9 cellular contexts compared by ENCODE assay signal in genomic region chr16:67162439-67163163, GRCh38. TPM values are rescaled to one million over a fixed set of nuclear protein-coding genes. Genes with fewer than 3 reads are reported as not detected.
DNase-seq lines count a peak whose midpoint lies in the region; ATAC-seq and TF ChIP-seq lines count a peak whose summit lies in the region.
"Had no signal": no experiment of that assay in that cellular context is flagged by ENCODE, and none has a peak within 500 bp of the region (broad histone marks: within the 10 kb centered on the region; RNA-seq: fewer than 3 reads in every experiment).

No MANE protein-coding gene starts in this region.

- H3K4me3 Mint-ChIP-seq in T-helper 2 cell treated with Interferon-gamma antibody and Interleukin-4, amounts not matched to agents 5 μg/mL and 100 μg/mL, for 36 hours: peak overlapping the region; percentile 66
- H3K4me3 Mint-ChIP-seq in activated CD8-positive, alpha-beta T cell treated with anti-CD3 and anti-CD28 coated beads for 36 hours: peak overlapping the region; percentile 15

- DNase-seq in T-helper 2 cell treated with Interferon-gamma antibody and Interleukin-4, amounts not matched to agents 5 μg/mL and 100 μg/mL, for 36 hours (ENCODE audit: low spot score): no peak
- DNase-seq in T-helper 2 cell (no peak), iPS DF 6.9 (ENCODE audit: low read depth, low spot score) (no peak), superior temporal gyrus (ENCODE audit: extremely low spot score) (peak; percentile 30), NCI-H187 (lab: John Stamatoyannopoulos, UW) (no peak), SKM-1 (lab: John Stamatoyannopoulos, UW; ENCODE audit: unreplicated experiment) (no peak)
- no peak for DNase-seq in activated CD8-positive, alpha-beta T cell treated with anti-CD3 and anti-CD28 coated beads for 36 hours

- peaks cover 93% of the 10 kb centered on the region for H3K27me3 ChIP-seq in iPS DF 6.9 (ENCODE audit: control insufficient read depth, insufficient read depth, low read length)

- H3K27me3 Mint-ChIP-seq in T-helper 2 cell treated with Interferon-gamma antibody and Interleukin-4, amounts not matched to agents 5 μg/mL and 100 μg/mL, for 36 hours (ENCODE audit: low read depth): peaks cover 29% of the 10 kb centered on the region
- H3K27me3 Mint-ChIP-seq in activated CD8-positive, alpha-beta T cell treated with anti-CD3 and anti-CD28 coated beads for 36 hours: peaks cover 47% of the 10 kb centered on the region

- POLR2A ChIA-PET in activated CD8-positive, alpha-beta T cell treated with anti-CD3 and anti-CD28 coated beads for 36 hours (lab: Charles Lee): interaction anchor here (0.5 to 5.6 kb wide), 5 partner anchors 11 to 149 kb away, joined by 3 to 67 read pairs (median 3); partner anchors contain the start of genes B3GNT9 and NOL3

- peaks cover 34% of the 10 kb centered on the region for H3K4me1 Mint-ChIP-seq in T-helper 2 cell treated with Interferon-gamma antibody and Interleukin-4, amounts not matched to agents 5 μg/mL and 100 μg/mL, for 36 hours (ENCODE audit: low read depth)
- H3K4me1 Mint-ChIP-seq in activated CD8-positive, alpha-beta T cell treated with anti-CD3 and anti-CD28 coated beads for 36 hours (ENCODE audit: low read depth): peaks cover 52% of the 10 kb centered on the region

- no peaks in the 10 kb centered on the region; the same call in 1 of the 2 replicates for H3K36me3 ChIP-seq in iPS DF 6.9 (ENCODE audit: control insufficient read depth, insufficient read depth, low read length)

- no peak for ATAC-seq in activated CD8-positive, alpha-beta T cell treated with anti-CD3 and anti-CD28 coated beads for 36 hours
- ATAC-seq in HG03469 (IDR thresholded peaks at IDR 0.05; ENCODE audit: unreplicated experiment): no peak

- no peak for TF ChIP-seq CTCF in activated CD8-positive, alpha-beta T cell treated with anti-CD3 and anti-CD28 coated beads for 36 hours (IDR thresholded peaks at IDR 0.05)

- H3K9me3 ChIP-seq in iPS DF 6.9 (ENCODE audit: control insufficient read depth, insufficient read depth, low read length): no peaks in the 10 kb centered on the region

- no CpG with 5 or more reads among the region's 44 CpGs for WGBS in iPS DF 6.9 (ENCODE audit: insufficient coverage, insufficient read length)

- peak overlapping the region; percentile 67 for H3K27ac Mint-ChIP-seq in T-helper 2 cell treated with Interferon-gamma antibody and Interleukin-4, amounts not matched to agents 5 μg/mL and 100 μg/mL, for 36 hours
- H3K27ac Mint-ChIP-seq in activated CD8-positive, alpha-beta T cell treated with anti-CD3 and anti-CD28 coated beads for 36 hours: no peak overlapping the region

- no peaks in the 10 kb centered on the region for H3K9me3 Mint-ChIP-seq in T-helper 2 cell treated with Interferon-gamma antibody and Interleukin-4, amounts not matched to agents 5 μg/mL and 100 μg/mL, for 36 hours
- H3K9me3 Mint-ChIP-seq in activated CD8-positive, alpha-beta T cell treated with anti-CD3 and anti-CD28 coated beads for 36 hours: no peaks in the 10 kb centered on the region

- intact Hi-C loops in activated CD8-positive, alpha-beta T cell treated with anti-CD3 and anti-CD28 coated beads for 36 hours (cut with micrococcal nuclease): no loop called here

- CTCF ChIA-PET in activated CD8-positive, alpha-beta T cell treated with anti-CD3 and anti-CD28 coated beads for 36 hours (lab: Charles Lee): interaction anchor here (0.9 to 15.9 kb wide), 13 partner anchors 7 to 202 kb away, joined by 3 to 209 read pairs (median 5); partner anchors contain the start of genes CES3, HSF4 and NOL3

- peak overlapping the region; percentile 24; the same call in 1 of the 2 replicates for H3K4me3 ChIP-seq in iPS DF 6.9 (ENCODE audit: low read length)

- H3K4me1 ChIP-seq in iPS DF 6.9 (ENCODE audit: control insufficient read depth, insufficient read depth, low read length): peaks cover 10% of the 10 kb centered on the region

- H3K27ac ChIP-seq in iPS DF 6.9 (ENCODE audit: low read length): no peak overlapping the region
- H3K27ac ChIP-seq: HL-60 had no signal

- H3K36me3 Mint-ChIP-seq in T-helper 2 cell treated with Interferon-gamma antibody and Interleukin-4, amounts not matched to agents 5 μg/mL and 100 μg/mL, for 36 hours (ENCODE audit: low read depth): peaks cover 28% of the 10 kb centered on the region
- H3K36me3 Mint-ChIP-seq in activated CD8-positive, alpha-beta T cell treated with anti-CD3 and anti-CD28 coated beads for 36 hours (ENCODE audit: low read depth): peaks cover 24% of the 10 kb centered on the region

RNA-seq across cellular contexts. Expression of gene HSF4, which starts 1.9 kb away (rescaled TPM):
- total RNA-seq in activated CD8-positive, alpha-beta T cell treated with anti-CD3 and anti-CD28 coated beads for 36 hours: 10 to 100 TPM; 56.0 to 73.3 TPM

RNA-seq across cellular contexts. Expression of gene FBXL8, which starts 2.8 kb away (rescaled TPM):
- 10 to 100 TPM; 27.1 to 28.6 TPM for total RNA-seq in activated CD8-positive, alpha-beta T cell treated with anti-CD3 and anti-CD28 coated beads for 36 hours

RNA-seq across cellular contexts. Expression of gene TRADD, which starts 2.9 kb away (rescaled TPM):
- total RNA-seq in activated CD8-positive, alpha-beta T cell treated with anti-CD3 and anti-CD28 coated beads for 36 hours: 10 to 100 TPM; 28.4 to 31.2 TPM

RNA-seq across cellular contexts. Expression of gene NOL3, which starts 7.7 kb away (rescaled TPM):
- 10 to 100 TPM; 24.5 to 25.3 TPM for total RNA-seq in activated CD8-positive, alpha-beta T cell treated with anti-CD3 and anti-CD28 coated beads for 36 hours

RNA-seq across cellular contexts. Expression of gene B3GNT9, which starts 11.8 kb away (rescaled TPM):
- total RNA-seq in activated CD8-positive, alpha-beta T cell treated with anti-CD3 and anti-CD28 coated beads for 36 hours: 1 to 10 TPM; 2.1 to 2.5 TPM
